In genomic region chr5:3142261-3143027, GRCh38 we compare ENCODE assay signal across 13 cellular contexts.
DNase-seq lines count a peak whose midpoint lies in the region; ATAC-seq and TF ChIP-seq lines count a peak whose summit lies in the region.
"Had no signal": no experiment of that assay in that cellular context is flagged by ENCODE, and none has a peak within 500 bp of the region (broad histone marks: within the 10 kb centered on the region; RNA-seq: fewer than 3 reads in every experiment).

No MANE protein-coding gene starts in this region.

- no peaks in the 10 kb centered on the region for H3K27me3 Mint-ChIP-seq in osteocyte (ENCODE audit: unreplicated experiment)
- H3K27me3 Mint-ChIP-seq: CD8-positive, alpha-beta memory T cell had no signal

- peaks cover 36% of the 10 kb centered on the region for H3K9me3 Mint-ChIP-seq in osteocyte (ENCODE audit: unreplicated experiment)

- H3K4me1 Mint-ChIP-seq in osteocyte (ENCODE audit: unreplicated experiment): no peaks in the 10 kb centered on the region
- H3K4me1 Mint-ChIP-seq: CD8-positive, alpha-beta memory T cell; GM23338 had no signal

- TF ChIP-seq CTCF in osteocyte (IDR thresholded peaks at IDR 0.05): no peak

- DNase-seq in DMS153 (lab: John Stamatoyannopoulos, UW): peak; percentile 81
- DNase-seq in NCI-H187 treated with DMSO at 0.1 percent for 48 hours (lab: John Stamatoyannopoulos, UW): peak; percentile 44
- DNase-seq in NCI-H748 treated with DMSO at 0.1 percent for 48 hours (lab: John Stamatoyannopoulos, UW): peak; percentile 89
- peak; percentile 78 for DNase-seq in osteocyte (ENCODE audit: extremely low spot score, unreplicated experiment)
- no peak for DNase-seq in hippocampal formation (lab: John Stamatoyannopoulos, UW)
- DNase-seq: 8988T; AML-193; Caco-2; CD8-positive, alpha-beta memory T cell; H9 had no signal

- no peak for ATAC-seq in GM21529 (IDR thresholded peaks at IDR 0.05; ENCODE audit: unreplicated experiment)
- no peak for ATAC-seq in GM19452 (IDR thresholded peaks at IDR 0.05; ENCODE audit: unreplicated experiment)
- ATAC-seq: GM23338 had no signal

- no peaks in the 10 kb centered on the region for H3K36me3 Mint-ChIP-seq in osteocyte (ENCODE audit: unreplicated experiment)
- H3K36me3 Mint-ChIP-seq: CD8-positive, alpha-beta memory T cell had no signal

- H3K27ac Mint-ChIP-seq in osteocyte (ENCODE audit: unreplicated experiment): no peak overlapping the region
- H3K27ac Mint-ChIP-seq: CD8-positive, alpha-beta memory T cell; GM23338; H9 had no signal

- H3K4me3 Mint-ChIP-seq in osteocyte (ENCODE audit: unreplicated experiment): no peak overlapping the region
- H3K4me3 Mint-ChIP-seq: CD8-positive, alpha-beta memory T cell; GM23338; H9 had no signal

Comparison
In these comparisons a context has a peak if more than half of its experiments do, and no peak if none do; other contexts are left out.
1. DNase-seq: peak in DMS153 (single experiment), NCI-H187 treated with DMSO at 0.1 percent for 48 hours (single experiment), NCI-H748 treated with DMSO at 0.1 percent for 48 hours (single experiment) and osteocyte (single experiment); none in hippocampal formation (0 of 2).